17 cellular contexts compared by ENCODE assay signal in genomic region chr5:114018178-114018577, GRCh38.
DNase-seq lines count a peak whose midpoint lies in the region; ATAC-seq and TF ChIP-seq lines count a peak whose summit lies in the region.
"Had no signal": no experiment of that assay in that cellular context is flagged by ENCODE, and none has a peak within 500 bp of the region (broad histone marks: within the 10 kb centered on the region; RNA-seq: fewer than 3 reads in every experiment).

No MANE protein-coding gene starts in this region.

- no peaks in the 10 kb centered on the region for H3K4me1 Mint-ChIP-seq in natural killer cell treated with Interleukin-12 subunit alpha and Interleukin-12 subunit beta and Interleukin-15 and Interleukin-18, amount 100 ng/mL, for 72 hours (ENCODE audit: low read depth in 2 of 2)
- H3K4me1 Mint-ChIP-seq: activated naive CD4-positive, alpha-beta T cell treated with anti-CD3 and anti-CD28 coated beads, Interleukin-2, amount 50 U/mL, for 24 hours; IgD-negative memory B cell had no signal

- ATAC-seq in left ventricle myocardium superior (peak; percentile 61), HG02588 (IDR thresholded peaks at IDR 0.05; ENCODE audit: unreplicated experiment) (no peak), GM19328 (IDR thresholded peaks at IDR 0.05; ENCODE audit: unreplicated experiment) (no peak)
- ATAC-seq in natural killer cell treated with Interleukin-12 subunit alpha and Interleukin-12 subunit beta and Interleukin-15 and Interleukin-18, amount 100 ng/mL, for 72 hours: no peak

- H3K36me3 ChIP-seq in testis (ENCODE audit: low read depth, missing control alignments): no peaks in the 10 kb centered on the region
- H3K36me3 ChIP-seq: uterus had no signal

- WGBS in testis, 2 donors: 75 to 77% methylated on average over 4 of the region's 4 CpGs

- DNase-seq in SIG-M5 treated with dmso at 0.1 percent for 504 hours (lab: John Stamatoyannopoulos, UW; ENCODE audit: unreplicated experiment) (peak; percentile 4), SIG-M5 (lab: John Stamatoyannopoulos, UW) (no peak), NCI-H82 treated with DMSO at 0.1 percent for 48 hours (lab: John Stamatoyannopoulos, UW; ENCODE audit: unreplicated experiment) (peak; percentile 31), left ventricle myocardium superior (no peak), testis (peak; percentile 14)
- DNase-seq in natural killer cell treated with Interleukin-12 subunit alpha and Interleukin-12 subunit beta and Interleukin-15 and Interleukin-18, amount 100 ng/mL, for 72 hours (ENCODE audit: low spot score): no peak
- DNase-seq: activated CD4-positive, alpha-beta T cell treated with anti-CD3 and anti-CD28 coated beads, Interleukin-2, amount 50 U/mL, for 4 hours; AML-193; dermis blood vessel endothelial cell; NCI-H226; small intestine; uterus had no signal

- no peaks in the 10 kb centered on the region for H3K27me3 Mint-ChIP-seq in natural killer cell treated with Interleukin-12 subunit alpha and Interleukin-12 subunit beta and Interleukin-15 and Interleukin-18, amount 100 ng/mL, for 72 hours

- H3K4me1 ChIP-seq in testis: no peaks in the 10 kb centered on the region
- H3K4me1 ChIP-seq: uterus had no signal

- TF ChIP-seq POLR2A in testis (IDR thresholded peaks at IDR 0.05): no peak

- H3K36me3 Mint-ChIP-seq in natural killer cell treated with Interleukin-12 subunit alpha and Interleukin-12 subunit beta and Interleukin-15 and Interleukin-18, amount 100 ng/mL, for 72 hours: no peaks in the 10 kb centered on the region
- H3K36me3 Mint-ChIP-seq: activated naive CD4-positive, alpha-beta T cell treated with anti-CD3 and anti-CD28 coated beads, Interleukin-2, amount 50 U/mL, for 24 hours; IgD-negative memory B cell had no signal

- no peak overlapping the region for H3K4me3 ChIP-seq in testis
- H3K4me3 ChIP-seq: SK-N-MC, uterus had no signal

- peak in 1 of 3 experiments; percentile 14 for TF ChIP-seq CTCF in testis (IDR thresholded peaks at IDR 0.05)

- no peak overlapping the region for H3K27ac ChIP-seq in testis
- H3K27ac ChIP-seq: SK-N-MC, uterus had no signal

- no peak overlapping the region for H3K27ac Mint-ChIP-seq in natural killer cell treated with Interleukin-12 subunit alpha and Interleukin-12 subunit beta and Interleukin-15 and Interleukin-18, amount 100 ng/mL, for 72 hours
- H3K27ac Mint-ChIP-seq: activated naive CD4-positive, alpha-beta T cell treated with anti-CD3 and anti-CD28 coated beads, Interleukin-2, amount 50 U/mL, for 24 hours; IgD-negative memory B cell had no signal

- H3K9me3 ChIP-seq in testis: no peaks in the 10 kb centered on the region
- H3K9me3 ChIP-seq: uterus had no signal

- intact Hi-C loops in left ventricle myocardium superior (cut with micrococcal nuclease) (loop anchor here (10.0 kb wide), 1 partner anchor 427 kb away; no protein-coding TSS in a partner anchor), testis (cut with DNase I; ENCODE audit: low total_unique reads) (no loop called here)

- no peaks in the 10 kb centered on the region for H3K27me3 ChIP-seq in testis
- H3K27me3 ChIP-seq: uterus had no signal

- peaks cover 12% of the 10 kb centered on the region for H3K9me3 Mint-ChIP-seq in natural killer cell treated with Interleukin-12 subunit alpha and Interleukin-12 subunit beta and Interleukin-15 and Interleukin-18, amount 100 ng/mL, for 72 hours
- H3K9me3 Mint-ChIP-seq: activated naive CD4-positive, alpha-beta T cell treated with anti-CD3 and anti-CD28 coated beads, Interleukin-2, amount 50 U/mL, for 24 hours had no signal

- H3K4me3 Mint-ChIP-seq in natural killer cell treated with Interleukin-12 subunit alpha and Interleukin-12 subunit beta and Interleukin-15 and Interleukin-18, amount 100 ng/mL, for 72 hours: no peak overlapping the region
- H3K4me3 Mint-ChIP-seq: activated naive CD4-positive, alpha-beta T cell treated with anti-CD3 and anti-CD28 coated beads, Interleukin-2, amount 50 U/mL, for 24 hours; IgD-negative memory B cell had no signal

Comparison
In these comparisons a context has a peak if more than half of its experiments do, and no peak if none do; other contexts are left out.
1. DNase-seq: peak in SIG-M5 treated with dmso at 0.1 percent for 504 hours (single experiment), NCI-H82 treated with DMSO at 0.1 percent for 48 hours (single experiment) and testis (single experiment); none in SIG-M5 (single experiment), left ventricle myocardium superior (single experiment) and natural killer cell treated with Interleukin-12 subunit alpha and Interleukin-12 subunit beta and Interleukin-15 and Interleukin-18, amount 100 ng/mL, for 72 hours (single experiment).